In genomic region chr17:45264988-45265387, GRCh38 we compare ENCODE assay signal across 17 cellular contexts. TPM values are rescaled to one million over a fixed set of nuclear protein-coding genes. Genes with fewer than 3 reads are reported as not detected.
A peak's percentile ranks its signal among the peaks of the same experiment; 100 is the strongest.
DNase-seq lines count a peak whose midpoint lies in the region; ATAC-seq and TF ChIP-seq lines count a peak whose summit lies in the region.
"Had no signal": no experiment of that assay in that cellular context is flagged by ENCODE, and none has a peak within 500 bp of the region (broad histone marks: within the 10 kb centered on the region; RNA-seq: fewer than 3 reads in every experiment).

No MANE protein-coding gene starts in this region.

- H3K27ac Mint-ChIP-seq in stimulated activated effector memory CD8-positive, alpha-beta T cell treated with anti-CD3 and anti-CD28 coated beads, Interleukin-12 subunit alpha, Interleukin-12 subunit beta, amount 100 ng/mL, for 72 hours = peak overlapping the region; percentile 23
- H3K27ac Mint-ChIP-seq: H9 had no signal

- no peak overlapping the region for H2AFZ ChIP-seq in hepatocyte

- peaks cover 73% of the 10 kb centered on the region for H3K4me1 ChIP-seq in BLaER1
- H3K4me1 ChIP-seq in hepatocyte (ENCODE audit: insufficient read depth) = peaks cover 17% of the 10 kb centered on the region
- H3K4me1 ChIP-seq: SJCRH30 had no signal

- ATAC-seq in stimulated activated effector memory CD8-positive, alpha-beta T cell treated with anti-CD3 and anti-CD28 coated beads, Interleukin-12 subunit alpha, Interleukin-12 subunit beta, amount 100 ng/mL, for 72 hours = no peak
- no peak for ATAC-seq in HG03521 (IDR thresholded peaks at IDR 0.05; ENCODE audit: unreplicated experiment)
- ATAC-seq: PC-3 had no signal

- H3K27me3 ChIP-seq in BLaER1 (no peaks in the 10 kb centered on the region), hepatocyte (no peaks in the 10 kb centered on the region)
- H3K27me3 ChIP-seq: SJCRH30 had no signal

- no peak overlapping the region for H3K9ac ChIP-seq in BLaER1

- H3K27ac ChIP-seq in BLaER1 = no peak overlapping the region
- peak overlapping the region; percentile 74 for H3K27ac ChIP-seq in hepatocyte
- H3K27ac ChIP-seq: SJCRH30 had no signal

- H3K9me2 ChIP-seq in hepatocyte (replicated peaks; ENCODE audit: insufficient read depth) = no peaks in the 10 kb centered on the region

- H3K9me3 ChIP-seq in BLaER1 = no peaks in the 10 kb centered on the region
- no peaks in the 10 kb centered on the region for H3K9me3 ChIP-seq in hepatocyte (ENCODE audit: low read depth)
- H3K9me3 ChIP-seq: SJCRH30 had no signal

- peaks cover 88% of the 10 kb centered on the region for H3K36me3 Mint-ChIP-seq in stimulated activated effector memory CD8-positive, alpha-beta T cell treated with anti-CD3 and anti-CD28 coated beads, Interleukin-12 subunit alpha, Interleukin-12 subunit beta, amount 100 ng/mL, for 72 hours

- no peaks in the 10 kb centered on the region for H3K9me3 Mint-ChIP-seq in stimulated activated effector memory CD8-positive, alpha-beta T cell treated with anti-CD3 and anti-CD28 coated beads, Interleukin-12 subunit alpha, Interleukin-12 subunit beta, amount 100 ng/mL, for 72 hours
- H3K9me3 Mint-ChIP-seq: H9 had no signal

- peaks cover 29% of the 10 kb centered on the region for H3K4me1 Mint-ChIP-seq in stimulated activated effector memory CD8-positive, alpha-beta T cell treated with anti-CD3 and anti-CD28 coated beads, Interleukin-12 subunit alpha, Interleukin-12 subunit beta, amount 100 ng/mL, for 72 hours

- no peak overlapping the region for H3K4me3 ChIP-seq in BLaER1
- H3K4me3 ChIP-seq in hepatocyte = no peak overlapping the region
- H3K4me3 ChIP-seq: SJCRH30 had no signal

- H3K36me3 ChIP-seq in BLaER1 = peaks cover 75% of the 10 kb centered on the region
- no peaks in the 10 kb centered on the region for H3K36me3 ChIP-seq in hepatocyte (replicated peaks; ENCODE audit: insufficient read depth, low read depth)

- H3K79me2 ChIP-seq in hepatocyte = no peaks in the 10 kb centered on the region

- peak; percentile 36 for DNase-seq in NCI-H1436 treated with DMSO at 0.1 percent for 48 hours (lab: John Stamatoyannopoulos, UW)
- DNase-seq in hepatocyte (ENCODE audit: low spot score) = no peak
- no peak for DNase-seq in stimulated activated effector memory CD8-positive, alpha-beta T cell treated with anti-CD3 and anti-CD28 coated beads, Interleukin-12 subunit alpha, Interleukin-12 subunit beta, amount 100 ng/mL, for 72 hours (ENCODE audit: low spot score in 2 of 2)
- DNase-seq in D341Med (ENCODE audit: low spot score) = no peak
- no peak for DNase-seq in stimulated activated CD4-positive, alpha-beta T cell treated with anti-CD3 and anti-CD28 coated beads, Interleukin-15, amount 100 ng/mL, for 24 hours
- DNase-seq: C1 segment of cervical spinal cord, DMS79 treated with DMSO at 0.1 percent for 48 hours, KG1, NCI-H187 treated with DMSO at 0.1 percent for 48 hours, NCI-H2227 treated with DMSO at 0.1 percent for 48 hours, NCI-H524, PC-3, SJCRH30 had no signal

- H4K20me1 ChIP-seq in BLaER1 (peaks cover 70% of the 10 kb centered on the region), hepatocyte (ENCODE audit: insufficient read depth, poor library complexity, severe bottlenecking) (no peaks in the 10 kb centered on the region)

- H3K4me3 Mint-ChIP-seq in stimulated activated effector memory CD8-positive, alpha-beta T cell treated with anti-CD3 and anti-CD28 coated beads, Interleukin-12 subunit alpha, Interleukin-12 subunit beta, amount 100 ng/mL, for 72 hours = no peak overlapping the region
- H3K4me3 Mint-ChIP-seq: H9 had no signal

- 91% methylated on average over 8 of the region's 8 CpGs for WGBS in hepatocyte (ENCODE audit: low lambda C conversion rate, missing lambda C conversion rate)

- H3K4me2 ChIP-seq in BLaER1 = 0 out of 2 replicates have a peak overlapping the region, but pooled peaks have one; percentile 59
- no peak overlapping the region for H3K4me2 ChIP-seq in hepatocyte

- TF ChIP-seq CTCF in hepatocyte (IDR thresholded peaks at IDR 0.05; ENCODE audit: poor library complexity) = no peak

RNA-seq across cellular contexts. Expression of gene SPATA32, which starts 3.1 kb away (rescaled TPM):
- total RNA-seq in hepatocyte = not detected in 2 replicates
- polyA plus RNA-seq in hepatocyte = 0.19 and 0.31 TPM in 2 replicates
- total RNA-seq: HT-29, PC-3 had no signal

RNA-seq across cellular contexts. Expression of gene FMNL1, which starts 43.3 kb away (rescaled TPM):
- total RNA-seq in hepatocyte = 0.30 and 1.4 TPM in 2 replicates
- polyA plus RNA-seq in hepatocyte = 1.2 and 2.9 TPM in 2 replicates

RNA-seq across cellular contexts. Expression of gene MAP3K14, which starts 51.8 kb away (rescaled TPM):
- 2.3 and 3.0 TPM in 2 replicates for total RNA-seq in hepatocyte
- polyA plus RNA-seq in hepatocyte = 3.0 TPM in 2 replicates
